8 cellular contexts compared by ENCODE assay signal in genomic region chr6:143059616-143060353, GRCh38. TPM values are rescaled to one million over a fixed set of nuclear protein-coding genes. Genes with fewer than 3 reads are reported as not detected.
A peak's percentile ranks its signal among the peaks of the same experiment; 100 is the strongest.
DNase-seq lines count a peak whose midpoint lies in the region; ATAC-seq and TF ChIP-seq lines count a peak whose summit lies in the region.

No MANE protein-coding gene starts in this region.

- H3K27ac Mint-ChIP-seq in brain: peak overlapping the region; percentile 88 to 97 (median 96)

- H3K9me2 ChIP-seq in OCI-LY1 (ENCODE audit: low read depth, low read length): no peaks in the 10 kb centered on the region

- H3K36me3 Mint-ChIP-seq in brain: no peaks in the 10 kb centered on the region

- H3K4me3 ChIP-seq in BLaER1 (peak overlapping the region; percentile 83), OCI-LY1 (ENCODE audit: low read depth, low read length, poor library complexity, severe bottlenecking) (peak overlapping the region; percentile 72)

- 0 out of 2 replicates have a peak, but pooled peaks cover 4% of the 10 kb centered on the region for H3K9me3 ChIP-seq in BLaER1
- no peaks in the 10 kb centered on the region for H3K9me3 ChIP-seq in OCI-LY1 (ENCODE audit: low read length)

- peak overlapping the region; percentile 16; the same call in 1 of the 2 replicates for H2AFZ ChIP-seq in OCI-LY1 (ENCODE audit: low read length)

- H3K79me2 ChIP-seq in OCI-LY1 (ENCODE audit: insufficient read depth, low read length): no peaks in the 10 kb centered on the region

- H3K4me1 ChIP-seq in BLaER1 (peaks cover 18% of the 10 kb centered on the region), OCI-LY1 (ENCODE audit: insufficient read depth, low read length, severe bottlenecking) (peaks cover 16% of the 10 kb centered on the region)

- H3K36me3 ChIP-seq in BLaER1: no peaks in the 10 kb centered on the region
- no peaks in the 10 kb centered on the region for H3K36me3 ChIP-seq in OCI-LY1 (ENCODE audit: insufficient read depth, low read length)

- peak overlapping the region; percentile 94 to 97 (median 95) for H3K4me3 Mint-ChIP-seq in brain

- peaks cover 50% of the 10 kb centered on the region for H3K4me1 Mint-ChIP-seq in brain

- H3K27me3 ChIP-seq in BLaER1: no peaks in the 10 kb centered on the region
- no peaks in the 10 kb centered on the region; the same call in 1 of the 2 replicates for H3K27me3 ChIP-seq in OCI-LY1 (ENCODE audit: insufficient read depth, low read length)

- ATAC-seq in GM21717 (IDR thresholded peaks at IDR 0.05; ENCODE audit: unreplicated experiment) (peak; percentile 40), GM21526 (IDR thresholded peaks at IDR 0.05; ENCODE audit: low FRiP score, unreplicated experiment) (no peak)

- no peaks in the 10 kb centered on the region for H4K20me1 ChIP-seq in BLaER1
- no peaks in the 10 kb centered on the region for H4K20me1 ChIP-seq in OCI-LY1 (ENCODE audit: insufficient read depth, low read length)

- H3K9me3 Mint-ChIP-seq in brain: no peaks in the 10 kb centered on the region

- peaks cover 5% of the 10 kb centered on the region for H3K27me3 Mint-ChIP-seq in brain

- H3K4me2 ChIP-seq in BLaER1: peak overlapping the region; percentile 90
- H3K4me2 ChIP-seq in OCI-LY1 (ENCODE audit: low read length): peak overlapping the region; percentile 85

- H3K27ac ChIP-seq in BLaER1: peak overlapping the region; percentile 53; the same call in 1 of the 2 replicates
- no peak overlapping the region for H3K27ac ChIP-seq in OCI-LY1 (ENCODE audit: low read depth, low read length, poor library complexity, severe bottlenecking)

- H3F3A ChIP-seq in OCI-LY1 (ENCODE audit: insufficient read depth, low read length): 0 out of 2 replicates have a peak, but pooled peaks cover 8% of the 10 kb centered on the region

- TF ChIP-seq CTCF in OCI-LY1 (IDR thresholded peaks at IDR 0.05; ENCODE audit: low read length) (no peak), brain (conservative IDR thresholded peaks at IDR 0.05) (peak in 1 of 2 experiments; percentile 28)

- DNase-seq in islet precursor cell (peak; percentile 75), mucosa of gallbladder (ENCODE audit: low spot score) (no peak)
- peak; percentile 54 for DNase-seq in stimulated activated CD4-positive, alpha-beta T cell treated with anti-CD3 and anti-CD28 coated beads, Interleukin-1b, Interleukin-23, amount 100 ng/mL, for 48 hours

- H3K9ac ChIP-seq in BLaER1 (peak overlapping the region; percentile 74), OCI-LY1 (ENCODE audit: low read length) (peak overlapping the region; percentile 57)

RNA-seq across cellular contexts. Expression of gene AIG1, which starts 0.9 kb away (rescaled TPM):
- polyA plus RNA-seq in brain (ENCODE audit: insufficient read depth, low read depth, low replicate concordance): 47.9 TPM
- total RNA-seq in mucosa of gallbladder: 81.4 TPM
